In the genomic region with DNA sequence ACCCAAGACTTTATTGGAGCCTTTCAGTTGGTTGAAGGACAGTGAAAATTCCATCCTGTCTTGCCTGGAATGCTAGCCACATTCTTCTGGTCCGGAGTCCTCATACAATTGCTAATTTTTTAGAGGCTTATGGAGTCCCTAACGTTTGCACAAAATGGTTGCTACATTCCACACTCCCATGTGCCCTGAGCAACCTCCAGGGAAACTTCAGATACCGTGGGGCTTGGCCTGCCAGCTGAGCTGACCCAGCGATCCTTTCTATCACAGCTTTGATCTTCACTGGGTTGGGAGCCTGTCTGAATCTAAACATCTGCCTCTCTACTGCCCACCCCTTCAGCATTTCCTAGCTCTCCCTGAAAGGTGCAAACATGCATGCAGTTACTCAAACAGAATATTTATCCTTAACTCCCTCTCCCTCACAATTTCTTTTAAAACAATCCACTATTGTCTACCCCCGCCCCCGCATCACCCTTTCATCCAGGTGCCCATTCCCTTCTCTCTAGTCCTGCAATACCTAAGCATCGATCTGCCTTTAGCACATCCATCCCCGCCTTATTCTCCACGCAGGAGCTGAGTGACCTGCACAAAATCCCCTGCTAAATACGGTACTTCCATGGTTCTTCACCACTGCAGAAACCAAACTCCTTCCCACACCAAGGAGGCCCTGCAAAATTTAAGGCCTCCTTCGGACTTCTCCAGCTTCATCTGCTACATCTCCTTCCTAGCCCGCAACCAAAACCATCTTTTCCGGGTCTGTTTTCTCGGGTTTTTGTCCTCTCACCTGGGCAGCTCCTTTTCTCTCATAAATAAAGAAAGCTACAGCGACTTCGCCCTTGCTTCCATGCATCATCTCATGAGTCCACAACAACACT, we compare ENCODE assay signal across 8 cellular contexts. TPM values are rescaled to one million over a fixed set of nuclear protein-coding genes. Genes with fewer than 3 reads are reported as not detected.
DNase-seq lines count a peak whose midpoint lies in the region; TF ChIP-seq lines count a peak whose summit lies in the region.

No MANE protein-coding gene starts in this region.

- in situ Hi-C loops in GM13977 (cut with MboI; ENCODE audit: low pct_unique_long_range_greater_than_20kb, low sequenced_read_pairs, unreplicated experiment): no loop called here

- peaks cover 47% of the 10 kb centered on the region for H3K79me2 ChIP-seq in ACC112 (ENCODE audit: control insufficient read depth, insufficient read depth, low read length, unreplicated experiment)

- H3K27ac ChIP-seq in ACC112 (ENCODE audit: low read depth, low read length) (no peak overlapping the region), HEK293 (ENCODE audit: extremely low read depth, low read depth, low read length) (peak overlapping the region; percentile 9; the same call in 1 of the 2 replicates), adrenal gland (peak overlapping the region in 3 of 5 donors; percentile 88 to 92 (median 91)), testis (peak overlapping the region; percentile 12 to 88)

- peaks cover 14% of the 10 kb centered on the region for H3K4me1 ChIP-seq in ACC112 (ENCODE audit: control insufficient read depth, insufficient read depth, low read length, unreplicated experiment)
- H3K4me1 ChIP-seq in HEK293 (ENCODE audit: control insufficient read depth, insufficient read depth, low read length): peaks cover 11% of the 10 kb centered on the region; the same call in 1 of the 2 replicates
- peaks cover 6 to 40% of the 10 kb centered on the region in 2 donors for H3K4me1 ChIP-seq in adrenal gland (replicated peaks in 1 of 2)
- H3K4me1 ChIP-seq in testis: peaks cover 7% of the 10 kb centered on the region

- H3K4me3 ChIP-seq in ACC112 (ENCODE audit: low read depth, low read length) (peak overlapping the region; percentile 93), HEK293 (ENCODE audit: low read depth, low read length) (peak overlapping the region; percentile 60), adrenal gland (peak overlapping the region; percentile 1 to 83 (median 52)), kidney epithelial cell (ENCODE audit: low read depth, low read length) (peak overlapping the region; percentile 93), testis (peak overlapping the region; percentile 71 to 90)

- CTCF ChIA-PET in HEK293 (lab: Yijun Ruan, JAX): interaction anchor here (0.6 to 1.0 kb wide), 4 partner anchors 9 to 416 kb away, joined by 3 to 5 read pairs (median 4); no protein-coding TSS in a partner anchor

- POLR2A ChIA-PET in HEK293 (lab: Yijun Ruan, JAX): interaction anchor here (0.5 to 2.1 kb wide), 12 partner anchors 11 to 429 kb away, joined by 3 to 8 read pairs (median 3); a partner anchor contains a TSS

- 4 to 6% (median 6%) methylated on average over 16 of the region's 16 CpGs for WGBS in adrenal gland, 4 donors
- 2 to 3% methylated on average over 16 of the region's 16 CpGs for WGBS in testis, 2 donors

- TF ChIP-seq CTCF in HEK293 (tag by site-specific recombination; IDR thresholded peaks at IDR 0.05) (0 out of 2 replicates have a peak, but pooled peaks have one; percentile 9), adrenal gland (IDR thresholded peaks at IDR 0.05) (no peak), kidney epithelial cell (IDR thresholded peaks at IDR 0.05; ENCODE audit: insufficient read depth, low read length, poor library complexity, severe bottlenecking) (no peak), testis (IDR thresholded peaks at IDR 0.05) (no peak), GM13977 (IDR thresholded peaks at IDR 0.05; ENCODE audit: extremely low read depth, insufficient read depth, missing control alignments) (no peak)

- TF ChIP-seq POLR2A in adrenal gland (IDR thresholded peaks at IDR 0.05): no peak
- TF ChIP-seq POLR2A in testis (IDR thresholded peaks at IDR 0.05): no peak

- no peak for DNase-seq in adrenal gland
- DNase-seq in kidney epithelial cell (ENCODE audit: low read depth): no peak
- no peak for DNase-seq in testis
- no peak for DNase-seq in HT-29 (ENCODE audit: low spot score)
- no peak for DNase-seq in DMS153 (lab: John Stamatoyannopoulos, UW)
- no peak for DNase-seq in GM13977 (ENCODE audit: low spot score)

- intact Hi-C loops in adrenal gland (cut with DNase I): no loop called here
- intact Hi-C loops in testis (cut with DNase I; ENCODE audit: low total_unique reads): no loop called here

- no peaks in the 10 kb centered on the region for H3K36me3 ChIP-seq in ACC112 (ENCODE audit: insufficient read depth, low read length)
- no peaks in the 10 kb centered on the region for H3K36me3 ChIP-seq in HEK293 (ENCODE audit: control insufficient read depth in 2 of 2, insufficient read depth in 1 of 2, low read length in 2 of 2)
- H3K36me3 ChIP-seq in adrenal gland (replicated peaks in 1 of 2): no peaks in the 10 kb centered on the region
- no peaks in the 10 kb centered on the region for H3K36me3 ChIP-seq in kidney epithelial cell (ENCODE audit: control insufficient read depth, insufficient read depth, low read length)
- H3K36me3 ChIP-seq in testis (ENCODE audit: low read depth, missing control alignments): no peaks in the 10 kb centered on the region

- H3K9me3 ChIP-seq in HEK293 (ENCODE audit: control insufficient read depth, insufficient read depth, low read depth, low read length): no peaks in the 10 kb centered on the region
- H3K9me3 ChIP-seq in adrenal gland (replicated peaks in 1 of 3): no peaks in the 10 kb centered on the region
- no peaks in the 10 kb centered on the region for H3K9me3 ChIP-seq in testis

- H3K27me3 ChIP-seq in ACC112 (ENCODE audit: insufficient read depth, low read length): no peaks in the 10 kb centered on the region
- H3K27me3 ChIP-seq in adrenal gland: no peaks in the 10 kb centered on the region
- H3K27me3 ChIP-seq in kidney epithelial cell (ENCODE audit: control insufficient read depth, insufficient read depth, low read length): no peaks in the 10 kb centered on the region
- no peaks in the 10 kb centered on the region for H3K27me3 ChIP-seq in testis

- H2AFZ ChIP-seq in ACC112 (ENCODE audit: low read length, unreplicated experiment): peak overlapping the region; percentile 91

TF ChIP-seq in HEK293, 187 proteins besides CTCF, POLR2A, EP300 and RAD21:
- TF ChIP-seq FEZF1 (tag by site-specific recombination; IDR thresholded peaks at IDR 0.05) (no peak), ZNF341 (tag by site-specific recombination; IDR thresholded peaks at IDR 0.05; ENCODE audit: low read depth) (0 out of 2 replicates have a peak, but pooled peaks have one; percentile 1), ZBTB17 (tag by site-specific recombination; IDR thresholded peaks at IDR 0.05) (peak; percentile 85), SCRT1 (tag by site-specific recombination; IDR thresholded peaks at IDR 0.05; ENCODE audit: borderline replicate concordance) (no peak), REPIN1 (tag by site-specific recombination; IDR thresholded peaks at IDR 0.05; ENCODE audit: low read depth) (0 out of 2 replicates have a peak, but pooled peaks have one; percentile 11)
TF ChIP-seq in HEK293: peak in this region for 3.

RNA-seq across cellular contexts. Expression of a gene that starts 0.8 kb away (rescaled TPM):
- total RNA-seq in adrenal gland (1 to 10 TPM; 3.0 to 7.5 (median 4.7) TPM), kidney epithelial cell (9.7 and 12.5 TPM in 2 replicates), testis (10 to 100 TPM; 10.7 to 10.9 TPM)
- polyA plus RNA-seq in adrenal gland (1 to 10 TPM; 1.0 to 1.9 (median 1.5) TPM), testis (ENCODE audit: insufficient read depth, low read depth, low replicate concordance) (2.4 TPM)
- 7.4 and 20.1 TPM in 2 replicates for total RNA-seq in HT-29 (2014; rRNA removed; shearing (Covaris generic))
